8 cellular contexts compared by ENCODE assay signal in the genomic region with DNA sequence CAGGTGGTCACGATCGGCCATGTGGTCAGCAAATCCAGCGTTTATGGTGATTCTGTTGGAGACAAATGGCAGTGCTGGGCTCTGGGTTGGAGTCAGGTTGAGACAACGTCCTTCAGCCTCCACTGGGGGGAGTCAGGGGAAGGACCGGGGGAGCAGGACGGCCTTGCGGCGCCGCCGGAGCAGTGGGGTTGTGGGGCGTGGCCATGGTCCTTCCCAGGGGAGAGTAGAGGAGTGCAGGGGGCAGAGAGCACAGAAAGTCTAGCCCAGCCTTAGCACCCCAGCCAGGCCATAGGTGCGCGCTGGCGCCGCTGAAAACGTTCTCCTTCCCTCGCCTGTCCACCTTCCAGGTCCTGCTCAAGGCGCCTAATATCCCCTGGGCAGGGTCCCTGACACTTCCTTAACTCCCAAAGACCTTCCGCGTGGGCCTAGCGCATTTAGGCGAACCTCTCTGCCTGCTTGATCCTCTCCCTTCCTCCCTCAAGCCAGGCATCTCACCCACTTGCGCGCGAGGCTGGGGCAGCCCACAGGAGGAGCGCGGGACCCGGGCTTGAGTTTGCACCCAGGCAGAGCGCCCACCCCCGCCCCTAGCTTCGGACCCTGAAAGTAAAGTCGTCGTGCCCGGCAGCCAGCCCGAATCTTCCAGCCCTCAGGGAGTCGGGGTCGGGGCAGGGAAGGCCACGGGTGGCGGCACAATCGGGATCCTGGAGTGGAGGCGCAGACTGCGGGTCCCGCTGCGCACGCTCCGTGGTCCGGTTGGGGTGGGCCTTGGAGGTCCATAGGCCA. TPM values are rescaled to one million over a fixed set of nuclear protein-coding genes. Genes with fewer than 3 reads are reported as not detected.
DNase-seq lines count a peak whose midpoint lies in the region; ATAC-seq and TF ChIP-seq lines count a peak whose summit lies in the region.

No MANE protein-coding gene starts in this region.

- H3K4me3 ChIP-seq in NB4 (ENCODE audit: low read depth, low read length): no peak overlapping the region
- H3K4me3 ChIP-seq in coronary artery: peak overlapping the region; percentile 67

- TF ChIP-seq POLR2A in NB4 (IDR thresholded peaks at IDR 0.05; ENCODE audit: extremely low read depth, insufficient read length): no peak

- ATAC-seq in GM18498 (IDR thresholded peaks at IDR 0.05; ENCODE audit: unreplicated experiment): no peak
- no peak for ATAC-seq in GM18867 (IDR thresholded peaks at IDR 0.05; ENCODE audit: unreplicated experiment)

- DNase-seq in ELR (ENCODE audit: low read depth): peak; percentile 24
- peak; percentile 57 for DNase-seq in NB4 (ENCODE audit: low read depth)
- no peak for DNase-seq in coronary artery (ENCODE audit: low spot score)
- DNase-seq in myocyte (ENCODE audit: low read depth): peak; percentile 20
- no peak for DNase-seq in NCI-H510A (lab: John Stamatoyannopoulos, UW)
- no peak for DNase-seq in NCI-H2081 treated with DMSO at 0.1 percent for 48 hours (lab: John Stamatoyannopoulos, UW)

- TF ChIP-seq CTCF in NB4 (IDR thresholded peaks at IDR 0.05; ENCODE audit: low read depth, low read length) (peak; percentile 38), coronary artery (IDR thresholded peaks at IDR 0.05) (no peak)

- H3K27ac ChIP-seq in coronary artery: no peak overlapping the region

RNA-seq across cellular contexts. Expression of gene KIF26A, which starts 3.1 kb away (rescaled TPM):
- total RNA-seq in myocyte: not detected in 2 replicates
- not detected for polyA plus RNA-seq in myocyte (2012)

RNA-seq across cellular contexts. Expression of gene ASPG, which starts 49.8 kb away (rescaled TPM):
- not detected in 2 replicates for total RNA-seq in myocyte
- not detected for polyA plus RNA-seq in myocyte (2012)

Comparison
In these comparisons a context has a peak if more than half of its experiments do, and no peak if none do; other contexts are left out.
1. DNase-seq: peak in ELR (single experiment), NB4 (single experiment) and myocyte (single experiment); none in coronary artery (single experiment), NCI-H510A (single experiment) and NCI-H2081 treated with DMSO at 0.1 percent for 48 hours (single experiment).